In the genomic region with DNA sequence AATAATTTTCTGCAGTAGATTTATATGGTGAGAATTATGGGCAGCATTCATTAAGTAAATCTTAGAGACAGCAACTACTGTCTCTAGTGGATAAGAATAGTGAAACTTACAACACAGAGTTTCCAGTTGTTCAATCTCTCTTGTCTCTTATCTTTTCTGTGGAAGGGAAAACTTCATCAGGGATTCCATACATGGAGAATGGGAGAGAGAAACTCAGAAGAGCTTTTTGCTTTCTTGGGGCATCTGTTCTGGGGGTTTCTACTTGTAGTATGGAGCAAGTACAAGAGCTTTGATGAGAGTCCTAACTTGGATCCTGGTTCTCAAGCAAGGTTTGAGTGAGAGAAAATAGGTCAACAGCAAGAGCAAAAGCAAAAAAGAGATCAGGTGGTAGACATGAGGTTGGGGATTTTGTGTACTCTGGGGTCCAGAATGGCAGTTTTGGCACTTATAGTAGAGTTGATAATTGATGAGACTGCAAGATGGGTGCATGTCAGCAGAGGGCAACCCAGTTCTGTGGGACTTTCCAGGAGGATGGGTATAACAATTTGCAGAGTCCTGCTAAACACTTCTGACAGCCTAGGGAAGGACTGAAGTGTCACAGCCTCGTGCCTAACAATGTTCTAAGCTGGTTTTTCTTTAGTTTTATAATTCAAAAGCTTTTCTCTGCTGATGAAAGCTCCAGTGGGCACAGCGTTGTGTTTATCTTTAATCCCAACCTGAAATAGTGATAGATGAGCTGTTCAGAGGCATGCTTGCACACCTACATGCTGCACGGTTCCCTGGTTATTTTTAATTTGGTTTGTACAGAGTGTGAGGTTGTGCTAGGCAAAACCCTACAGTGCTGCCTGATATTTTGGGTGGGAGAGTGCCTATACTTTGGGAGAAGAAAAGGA, we compare ENCODE assay signal across 1 cellular context.
TF ChIP-seq lines count a peak whose summit lies in the region.

No MANE protein-coding gene starts in this region.

TF ChIP-seq in K562, 482 proteins besides CTCF, POLR2A, EP300 and RAD21 (continued from another document):
- TF ChIP-seq, protein P1, sequence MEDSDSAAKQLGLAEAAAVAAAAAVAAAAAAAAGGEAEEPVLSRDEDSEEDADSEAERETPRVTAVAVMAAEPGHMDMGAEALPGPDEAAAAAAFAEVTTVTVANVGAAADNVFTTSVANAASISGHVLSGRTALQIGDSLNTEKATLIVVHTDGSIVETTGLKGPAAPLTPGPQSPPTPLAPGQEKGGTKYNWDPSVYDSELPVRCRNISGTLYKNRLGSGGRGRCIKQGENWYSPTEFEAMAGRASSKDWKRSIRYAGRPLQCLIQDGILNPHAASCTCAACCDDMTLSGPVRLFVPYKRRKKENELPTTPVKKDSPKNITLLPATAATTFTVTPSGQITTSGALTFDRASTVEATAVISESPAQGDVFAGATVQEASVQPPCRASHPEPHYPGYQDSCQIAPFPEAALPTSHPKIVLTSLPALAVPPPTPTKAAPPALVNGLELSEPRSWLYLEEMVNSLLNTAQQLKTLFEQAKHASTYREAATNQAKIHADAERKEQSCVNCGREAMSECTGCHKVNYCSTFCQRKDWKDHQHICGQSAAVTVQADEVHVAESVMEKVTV (CRISPR knock-in tag; IDR thresholded peaks at IDR 0.05) = peak; percentile 39; the same call in 1 of the 2 replicates
- no peak for TF ChIP-seq ZNF830 (CRISPR knock-in tag; IDR thresholded peaks at IDR 0.05)
- TF ChIP-seq ARID2 (IDR thresholded peaks at IDR 0.05) = peak; percentile 81
- TF ChIP-seq, protein P2, sequence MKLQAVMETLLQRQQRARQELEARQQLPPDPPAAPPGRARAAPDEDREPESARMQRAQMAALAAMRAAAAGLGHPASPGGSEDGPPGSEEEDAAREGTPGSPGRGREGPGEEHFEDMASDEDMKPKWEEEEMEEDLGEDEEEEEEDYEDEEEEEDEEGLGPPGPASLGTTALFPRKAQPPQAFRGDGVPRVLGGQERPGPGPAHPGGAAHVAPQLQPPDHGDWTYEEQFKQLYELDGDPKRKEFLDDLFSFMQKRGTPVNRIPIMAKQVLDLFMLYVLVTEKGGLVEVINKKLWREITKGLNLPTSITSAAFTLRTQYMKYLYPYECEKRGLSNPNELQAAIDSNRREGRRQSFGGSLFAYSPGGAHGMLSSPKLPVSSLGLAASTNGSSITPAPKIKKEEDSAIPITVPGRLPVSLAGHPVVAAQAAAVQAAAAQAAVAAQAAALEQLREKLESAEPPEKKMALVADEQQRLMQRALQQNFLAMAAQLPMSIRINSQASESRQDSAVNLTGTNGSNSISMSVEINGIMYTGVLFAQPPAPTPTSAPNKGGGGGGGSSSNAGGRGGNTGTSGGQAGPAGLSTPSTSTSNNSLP (IDR thresholded peaks at IDR 0.05; ENCODE audit: borderline replicate concordance, low read depth, low read length) = no peak
- TF ChIP-seq C11orf30 (IDR thresholded peaks at IDR 0.05; ENCODE audit: low read depth) = peak; percentile 26; the same call in 1 of the 2 replicates
- no peak for TF ChIP-seq ZNF778 (CRISPR knock-in tag; IDR thresholded peaks at IDR 0.05)
- no peak for TF ChIP-seq ELF4 (CRISPR knock-in tag; IDR thresholded peaks at IDR 0.05)
- TF ChIP-seq, protein P3, sequence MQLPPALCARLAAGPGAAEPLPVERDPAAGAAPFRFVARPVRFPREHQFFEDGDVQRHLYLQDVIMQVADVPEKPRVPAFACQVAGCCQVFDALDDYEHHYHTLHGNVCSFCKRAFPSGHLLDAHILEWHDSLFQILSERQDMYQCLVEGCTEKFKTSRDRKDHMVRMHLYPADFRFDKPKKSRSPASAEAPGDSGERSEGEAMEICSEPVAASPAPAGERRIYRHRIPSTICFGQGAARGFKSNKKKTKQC (CRISPR knock-in tag; IDR thresholded peaks at IDR 0.05) = no peak
- TF ChIP-seq SPI1 (IDR thresholded peaks at IDR 0.05; ENCODE audit: borderline replicate concordance, low read depth, low read length) = no peak
- TF ChIP-seq SMC3 (conservative IDR thresholded peaks at IDR 0.05; ENCODE audit: insufficient read depth, low read depth, low read length) = peak; percentile 80
- TF ChIP-seq RBM14 (IDR thresholded peaks at IDR 0.05; ENCODE audit: borderline replicate concordance, insufficient read depth, low read depth, low read length) = no peak
- no peak for TF ChIP-seq ARID1B (IDR thresholded peaks at IDR 0.05)
- no peak for TF ChIP-seq ATF1 (CRISPR knock-in tag; IDR thresholded peaks at IDR 0.05)
- no peak; the same call in 1 of the 2 replicates for TF ChIP-seq ATF1 (tag; IDR thresholded peaks at IDR 0.05)
- peak; percentile 71 for TF ChIP-seq MEIS2 (IDR thresholded peaks at IDR 0.05; ENCODE audit: partially characterized antibody)
- no peak for TF ChIP-seq SIN3B (IDR thresholded peaks at IDR 0.05; ENCODE audit: low read depth)
- no peak for TF ChIP-seq JUND (IDR thresholded peaks at IDR 0.05; ENCODE audit: borderline replicate concordance, low read depth, low read length)
- 0 out of 3 replicates have a peak, but pooled peaks have one; percentile 14 for TF ChIP-seq JUND (tag; IDR thresholded peaks at IDR 0.05; ENCODE audit: borderline replicate concordance, low read depth, low read length)
- TF ChIP-seq OTX1 (CRISPR knock-in tag; IDR thresholded peaks at IDR 0.05) = no peak
- 0 out of 2 replicates have a peak, but pooled peaks have one; percentile 6 for TF ChIP-seq ADNP (tag; IDR thresholded peaks at IDR 0.05)
- no peak for TF ChIP-seq SMARCB1 (IDR thresholded peaks at IDR 0.05; ENCODE audit: insufficient read length, low read depth)
- TF ChIP-seq KAT2B (IDR thresholded peaks at IDR 0.05; ENCODE audit: low read depth, low read length) = no peak
- no peak for TF ChIP-seq ZNF445 (CRISPR knock-in tag; IDR thresholded peaks at IDR 0.05; ENCODE audit: low read depth)
- TF ChIP-seq TCF7 (IDR thresholded peaks at IDR 0.05; ENCODE audit: borderline replicate concordance) = no peak
- TF ChIP-seq PYGO2 (tag; IDR thresholded peaks at IDR 0.05) = no peak
- TF ChIP-seq SP2 (IDR thresholded peaks at IDR 0.05; ENCODE audit: extremely low read depth, low read depth, low read length, poor library complexity, severe bottlenecking) = no peak
- peak; percentile 83 for TF ChIP-seq ZNF316 (IDR thresholded peaks at IDR 0.05)
- TF ChIP-seq MCM2 (IDR thresholded peaks at IDR 0.05; ENCODE audit: low read depth) = no peak
- TF ChIP-seq ZNF584 (CRISPR knock-in tag; IDR thresholded peaks at IDR 0.05; ENCODE audit: low read depth) = no peak
- no peak for TF ChIP-seq ZNF77 (CRISPR knock-in tag; IDR thresholded peaks at IDR 0.05)
- TF ChIP-seq HLTF (IDR thresholded peaks at IDR 0.05) = no peak
- TF ChIP-seq HNRNPK (IDR thresholded peaks at IDR 0.05; ENCODE audit: low read depth, low read length, poor library complexity, severe bottlenecking) = no peak
- TF ChIP-seq TFAM (CRISPR knock-in tag; conservative IDR thresholded peaks at IDR 0.05) = no peak
- TF ChIP-seq ZNF184 (CRISPR knock-in tag; IDR thresholded peaks at IDR 0.05) = no peak
- no peak for TF ChIP-seq NCOR1 (IDR thresholded peaks at IDR 0.05)
- TF ChIP-seq FOXK1 (CRISPR knock-in tag; IDR thresholded peaks at IDR 0.05; ENCODE audit: borderline replicate concordance) = no peak
- TF ChIP-seq, protein P4, sequence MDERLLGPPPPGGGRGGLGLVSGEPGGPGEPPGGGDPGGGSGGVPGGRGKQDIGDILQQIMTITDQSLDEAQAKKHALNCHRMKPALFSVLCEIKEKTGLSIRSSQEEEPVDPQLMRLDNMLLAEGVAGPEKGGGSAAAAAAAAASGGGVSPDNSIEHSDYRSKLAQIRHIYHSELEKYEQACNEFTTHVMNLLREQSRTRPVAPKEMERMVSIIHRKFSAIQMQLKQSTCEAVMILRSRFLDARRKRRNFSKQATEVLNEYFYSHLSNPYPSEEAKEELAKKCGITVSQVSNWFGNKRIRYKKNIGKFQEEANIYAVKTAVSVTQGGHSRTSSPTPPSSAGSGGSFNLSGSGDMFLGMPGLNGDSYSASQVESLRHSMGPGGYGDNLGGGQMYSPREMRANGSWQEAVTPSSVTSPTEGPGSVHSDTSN (CRISPR knock-in tag; IDR thresholded peaks at IDR 0.05; ENCODE audit: low read depth) = no peak
- TF ChIP-seq, protein P4 (tag; conservative IDR thresholded peaks at IDR 0.05; ENCODE audit: low read depth) = peak; percentile 61
- TF ChIP-seq GABPB1 (CRISPR knock-in tag; IDR thresholded peaks at IDR 0.05) = no peak
TF ChIP-seq in K562: peak in this region for 21.
